1 cellular context compared by ENCODE assay signal in genomic region chr13:80012281-80012680, GRCh38.
TF ChIP-seq lines count a peak whose summit lies in the region.

No MANE protein-coding gene starts in this region.

TF ChIP-seq in HEK293, 187 proteins besides CTCF, POLR2A, EP300 and RAD21 (continued from another document):
- no peak for TF ChIP-seq ELK4 (IDR thresholded peaks at IDR 0.05; ENCODE audit: borderline replicate concordance, low read depth, low read length)
- TF ChIP-seq INSM2 (tag by site-specific recombination; IDR thresholded peaks at IDR 0.05) = no peak
